ENCODE assay signal across 28 cellular contexts in the genomic region with DNA sequence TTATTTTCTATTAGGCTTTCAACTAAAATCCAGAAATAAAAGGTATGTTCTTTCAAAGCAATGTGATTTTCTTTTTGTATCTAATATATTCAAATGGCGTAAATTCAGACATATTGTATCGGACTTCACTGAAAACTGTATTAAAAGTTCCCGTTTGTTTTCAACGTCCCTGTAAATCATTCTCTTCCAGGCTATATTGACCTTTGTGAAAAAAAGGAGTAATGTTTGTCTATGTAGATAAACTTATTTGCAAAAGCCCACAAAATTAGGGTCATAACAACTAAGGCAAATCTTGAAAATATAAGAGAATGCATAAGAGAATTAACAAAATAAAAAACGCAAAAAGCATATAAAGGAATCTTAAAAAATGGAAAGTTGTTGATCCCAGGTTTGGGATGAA.
"Had no signal": no experiment of that assay in that cellular context is flagged by ENCODE, and none has a peak within 500 bp of the region (broad histone marks: within the 10 kb centered on the region; RNA-seq: fewer than 3 reads in every experiment).

No MANE protein-coding gene starts in this region.

- H3K4me1 ChIP-seq: stomach, suprapubic skin, testis, thyroid gland, tibial artery, tibial nerve, transverse colon, upper lobe of left lung, upper lobe of right lung, uterus, vagina had no signal

- ATAC-seq: stimulated activated effector memory CD8-positive, alpha-beta T cell treated with anti-CD3 and anti-CD28 coated beads, Interleukin-12 subunit alpha, Interleukin-12 subunit beta, amount 100 ng/mL, for 72 hours; stimulated activated memory B cell treated with anti-CD40 and anti-IgM and Interleukin-4, amounts not matched to agents 10 μg/mL and 1 μg/mL and 100 μg/mL, for 72 hours; stimulated activated naive B cell treated with anti-CD40 and anti-IgM and Interleukin-4, amounts not matched to agents 10 μg/mL and 1 μg/mL and 100 μg/mL, for 72 hours; stimulated activated naive CD8-positive, alpha-beta T cell treated with anti-CD3 and anti-CD28 coated beads, Interleukin-15, amount 100 ng/mL, for 72 hours; stimulated activated naive CD8-positive, alpha-beta T cell treated with anti-CD3 and anti-CD28 coated beads, Interleukin-15, Interleukin-2, amounts not matched to agents 100 U/mL and 50 U/mL, for 24 hours; upper lobe of right lung had no signal

- H3K9me3 ChIP-seq: testis, thoracic aorta, thyroid gland, tibial artery, upper lobe of left lung, upper lobe of right lung, uterus, vagina had no signal

- FAIRE-seq: urothelium cell line had no signal

- H3K4me3 Mint-ChIP-seq: stimulated activated effector memory CD8-positive, alpha-beta T cell treated with anti-CD3 and anti-CD28 coated beads, Interleukin-12 subunit alpha, Interleukin-12 subunit beta, amount 100 ng/mL, for 72 hours; stimulated activated memory B cell treated with anti-CD40 and anti-IgM and Interleukin-4, amounts not matched to agents 10 μg/mL and 1 μg/mL and 100 μg/mL, for 72 hours; stimulated activated naive B cell treated with anti-CD40 and anti-IgM and Interleukin-4, amounts not matched to agents 10 μg/mL and 1 μg/mL and 100 μg/mL, for 72 hours; stimulated activated naive CD8-positive, alpha-beta T cell treated with anti-CD3 and anti-CD28 coated beads, Interleukin-15, amount 100 ng/mL, for 72 hours; stimulated activated naive CD8-positive, alpha-beta T cell treated with anti-CD3 and anti-CD28 coated beads, Interleukin-15, Interleukin-2, amounts not matched to agents 100 ng/mL and 50 ng/mL, for 24 hours; type B pancreatic cell had no signal

- H3K27me3 ChIP-seq: stomach, suprapubic skin, testis, thyroid gland, tibial artery, tibial nerve, transverse colon, upper lobe of left lung, upper lobe of right lung, uterus, vagina had no signal

- H3K36me3 ChIP-seq: stomach, suprapubic skin, thoracic aorta, thyroid gland, tibial artery, tibial nerve, transverse colon, upper lobe of left lung, upper lobe of right lung, uterus, vagina had no signal

- H3K9me3 Mint-ChIP-seq: stimulated activated effector memory CD8-positive, alpha-beta T cell treated with anti-CD3 and anti-CD28 coated beads, Interleukin-12 subunit alpha, Interleukin-12 subunit beta, amount 100 ng/mL, for 72 hours; stimulated activated naive B cell treated with anti-CD40 and anti-IgM and Interleukin-4, amounts not matched to agents 10 μg/mL and 1 μg/mL and 100 μg/mL, for 72 hours; stimulated activated naive CD8-positive, alpha-beta T cell treated with anti-CD3 and anti-CD28 coated beads, Interleukin-15, amount 100 ng/mL, for 72 hours; type B pancreatic cell had no signal

- H3K4me3 ChIP-seq: stomach, suprapubic skin, testis, thoracic aorta, thyroid gland, tibial artery, tibial nerve, transverse colon, upper lobe of left lung, upper lobe of right lung, uterus, vagina had no signal

- H3K27ac Mint-ChIP-seq: stimulated activated effector memory CD8-positive, alpha-beta T cell treated with anti-CD3 and anti-CD28 coated beads, Interleukin-12 subunit alpha, Interleukin-12 subunit beta, amount 100 ng/mL, for 72 hours; stimulated activated memory B cell treated with anti-CD40 and anti-IgM and Interleukin-4, amounts not matched to agents 10 μg/mL and 1 μg/mL and 100 μg/mL, for 72 hours; stimulated activated naive B cell treated with anti-CD40 and anti-IgM and Interleukin-4, amounts not matched to agents 10 μg/mL and 1 μg/mL and 100 μg/mL, for 72 hours; stimulated activated naive CD8-positive, alpha-beta T cell treated with anti-CD3 and anti-CD28 coated beads, Interleukin-15, amount 100 ng/mL, for 72 hours; stimulated activated naive CD8-positive, alpha-beta T cell treated with anti-CD3 and anti-CD28 coated beads, Interleukin-15, Interleukin-2, amounts not matched to agents 100 ng/mL and 50 ng/mL, for 24 hours; type B pancreatic cell had no signal

- H3K27ac ChIP-seq: stomach, suprapubic skin, testis, thoracic aorta, thyroid gland, tibial artery, tibial nerve, transverse colon, upper lobe of left lung, upper lobe of right lung, uterus, vagina had no signal

- H3K36me3 Mint-ChIP-seq: stimulated activated effector memory CD8-positive, alpha-beta T cell treated with anti-CD3 and anti-CD28 coated beads, Interleukin-12 subunit alpha, Interleukin-12 subunit beta, amount 100 ng/mL, for 72 hours; stimulated activated memory B cell treated with anti-CD40 and anti-IgM and Interleukin-4, amounts not matched to agents 10 μg/mL and 1 μg/mL and 100 μg/mL, for 72 hours; stimulated activated naive B cell treated with anti-CD40 and anti-IgM and Interleukin-4, amounts not matched to agents 10 μg/mL and 1 μg/mL and 100 μg/mL, for 72 hours; type B pancreatic cell had no signal

- H3K27me3 Mint-ChIP-seq: stimulated activated memory B cell treated with anti-CD40 and anti-IgM and Interleukin-4, amounts not matched to agents 10 μg/mL and 1 μg/mL and 100 μg/mL, for 72 hours; stimulated activated naive B cell treated with anti-CD40 and anti-IgM and Interleukin-4, amounts not matched to agents 10 μg/mL and 1 μg/mL and 100 μg/mL, for 72 hours; stimulated activated naive CD8-positive, alpha-beta T cell treated with anti-CD3 and anti-CD28 coated beads, Interleukin-15, amount 100 ng/mL, for 72 hours; stimulated activated naive CD8-positive, alpha-beta T cell treated with anti-CD3 and anti-CD28 coated beads, Interleukin-15, Interleukin-2, amounts not matched to agents 100 ng/mL and 50 ng/mL, for 24 hours had no signal

- H3K4me1 Mint-ChIP-seq: stimulated activated effector memory CD8-positive, alpha-beta T cell treated with anti-CD3 and anti-CD28 coated beads, Interleukin-12 subunit alpha, Interleukin-12 subunit beta, amount 100 ng/mL, for 72 hours; stimulated activated memory B cell treated with anti-CD40 and anti-IgM and Interleukin-4, amounts not matched to agents 10 μg/mL and 1 μg/mL and 100 μg/mL, for 72 hours; stimulated activated naive B cell treated with anti-CD40 and anti-IgM and Interleukin-4, amounts not matched to agents 10 μg/mL and 1 μg/mL and 100 μg/mL, for 72 hours; stimulated activated naive CD8-positive, alpha-beta T cell treated with anti-CD3 and anti-CD28 coated beads, Interleukin-15, amount 100 ng/mL, for 72 hours had no signal

- DNase-seq: stimulated activated CD4-positive, alpha-beta T cell treated with anti-CD3 and anti-CD28 coated beads, Interleukin-2, amount 100 ng/mL, for 48 hours; stimulated activated CD4-positive, alpha-beta T cell treated with anti-CD3 and anti-CD28 coated beads, Interleukin-4, amount 100 ng/mL, for 1 hour; stimulated activated CD4-positive, alpha-beta T cell treated with anti-CD3 and anti-CD28 coated beads, Interleukin-4, amount 100 ng/mL, for 24 hours; stimulated activated CD4-positive, alpha-beta T cell treated with anti-CD3 and anti-CD28 coated beads, Interleukin-4, amount 100 ng/mL, for 4 hours; stimulated activated naive B cell treated with anti-CD40 and anti-IgM and Interleukin-4, amounts not matched to agents 10 μg/mL and 1 μg/mL and 100 μg/mL, for 72 hours; stimulated activated naive CD4-positive, alpha-beta T cell; stimulated activated naive CD4-positive, alpha-beta T cell treated with Interleukin-2 at 50 U/mL for 16 hours; stimulated activated naive CD8-positive, alpha-beta T cell treated with anti-CD3 and anti-CD28 coated beads, Interleukin-15, amount 100 ng/mL, for 72 hours; stimulated activated naive CD8-positive, alpha-beta T cell treated with anti-CD3 and anti-CD28 coated beads, Interleukin-15, Interleukin-2, amounts not matched to agents 100 U/mL and 50 U/mL, for 24 hours; stomach; substantia nigra; testis; thyroid gland; tibial artery; transverse colon; trophoblast cell; upper lobe of left lung; upper lobe of right lung; uterus had no signal
